28 cellular contexts compared by ENCODE assay signal in genomic region chr13:23671367-23671766, GRCh38.
DNase-seq lines count a peak whose midpoint lies in the region; ATAC-seq and TF ChIP-seq lines count a peak whose summit lies in the region.
"Had no signal": no experiment of that assay in that cellular context is flagged by ENCODE, and none has a peak within 500 bp of the region (broad histone marks: within the 10 kb centered on the region; RNA-seq: fewer than 3 reads in every experiment).

No MANE protein-coding gene starts in this region.

- CTCF ChIA-PET in SK-N-SH (lab: Yijun Ruan, JAX) = interaction anchor here (0.5 to 1.0 kb wide), 3 partner anchors 9 to 205 kb away, joined by 3 read pairs; no protein-coding TSS in a partner anchor

- H3K9me3 Mint-ChIP-seq in nephron = no peaks in the 10 kb centered on the region
- H3K9me3 Mint-ChIP-seq in activated naive CD8-positive, alpha-beta T cell treated with anti-CD3 and anti-CD28 coated beads for 36 hours = no peaks in the 10 kb centered on the region
- H3K9me3 Mint-ChIP-seq: activated naive CD4-positive, alpha-beta T cell treated with anti-CD3 and anti-CD28 coated beads, Interleukin-2, amount 50 U/mL, for 72 hours had no signal

- H3K27ac ChIP-seq in SK-N-SH (ENCODE audit: low read depth in 2 of 2, low read length in 1 of 2) = peak overlapping the region in 1 of 2 experiments; percentile 18; a peak in 1 of 4 replicates
- H3K27ac ChIP-seq: BLaER1 treated with 17β-estradiol and CSF1 and Interleukin-3, amounts not matched to agents 10 nM and 100 nM; cardiac muscle cell; colonic mucosa; sigmoid colon had no signal

- TF ChIP-seq EP300 in SK-N-SH (IDR thresholded peaks at IDR 0.05; ENCODE audit: borderline replicate concordance in 1 of 2, low read depth in 1 of 2, low read length in 1 of 2) = no peak

- peaks cover 20% of the 10 kb centered on the region for H3F3A ChIP-seq in SK-N-SH (replicated peaks; ENCODE audit: insufficient read depth)

- no peaks in the 10 kb centered on the region for H3K27me3 ChIP-seq in SK-N-SH (ENCODE audit: insufficient read depth)
- H3K27me3 ChIP-seq: BLaER1 treated with 17β-estradiol and CSF1 and Interleukin-3, amounts not matched to agents 10 nM and 100 nM; cardiac muscle cell; colonic mucosa; gastroesophageal sphincter; sigmoid colon; tibial nerve had no signal

- no peak for TF ChIP-seq RAD21 in SK-N-SH (IDR thresholded peaks at IDR 0.05; ENCODE audit: low read length)

- H3K4me2 ChIP-seq in SK-N-SH = no peak overlapping the region
- H3K4me2 ChIP-seq: BLaER1 treated with 17β-estradiol and CSF1 and Interleukin-3, amounts not matched to agents 10 nM and 100 nM had no signal

- no peak overlapping the region for H3K4me3 Mint-ChIP-seq in nephron
- no peak overlapping the region for H3K4me3 Mint-ChIP-seq in activated naive CD8-positive, alpha-beta T cell treated with anti-CD3 and anti-CD28 coated beads for 36 hours

- no peaks in the 10 kb centered on the region for H4K20me1 ChIP-seq in SK-N-SH (ENCODE audit: insufficient read depth)
- H4K20me1 ChIP-seq: BLaER1 treated with 17β-estradiol and CSF1 and Interleukin-3, amounts not matched to agents 10 nM and 100 nM had no signal

- peaks cover 37% of the 10 kb centered on the region for H3K4me1 Mint-ChIP-seq in nephron
- H3K4me1 Mint-ChIP-seq in activated naive CD8-positive, alpha-beta T cell treated with anti-CD3 and anti-CD28 coated beads for 36 hours = no peaks in the 10 kb centered on the region

- ATAC-seq in GM19035 (IDR thresholded peaks at IDR 0.05; ENCODE audit: unreplicated experiment) = no peak
- ATAC-seq: activated naive CD4-positive, alpha-beta T cell treated with anti-CD3 and anti-CD28 coated beads, Interleukin-2, amount 50 U/mL, for 72 hours; gastroesophageal sphincter; left lobe of liver; Panc1 had no signal

- WGBS in SK-N-SH (ENCODE audit: low lambda C conversion rate) = 67% methylated on average over 2 of the region's 2 CpGs

- peaks cover 5 to 7% of the 10 kb centered on the region in 2 experiments; a peak in 3 of 4 replicates for H3K4me1 ChIP-seq in SK-N-SH (ENCODE audit: control insufficient read depth in 1 of 2, insufficient read depth in 2 of 2, low read depth in 1 of 2, low read length in 1 of 2)
- H3K4me1 ChIP-seq: BLaER1 treated with 17β-estradiol and CSF1 and Interleukin-3, amounts not matched to agents 10 nM and 100 nM; colonic mucosa had no signal

- peaks cover 0 to 7% of the 10 kb centered on the region in 2 experiments for H3K36me3 ChIP-seq in SK-N-SH (replicated peaks in 1 of 2; ENCODE audit: control insufficient read depth in 1 of 2, insufficient read depth in 2 of 2, low read length in 1 of 2)
- H3K36me3 ChIP-seq: BLaER1 treated with 17β-estradiol and CSF1 and Interleukin-3, amounts not matched to agents 10 nM and 100 nM; colonic mucosa; sigmoid colon had no signal

- no peaks in the 10 kb centered on the region for H3K9me2 ChIP-seq in SK-N-SH

- H3K27ac Mint-ChIP-seq in nephron = peak overlapping the region; percentile 21 to 89 (median 79)
- H3K27ac Mint-ChIP-seq in activated naive CD8-positive, alpha-beta T cell treated with anti-CD3 and anti-CD28 coated beads for 36 hours = no peak overlapping the region
- H3K27ac Mint-ChIP-seq: activated naive CD4-positive, alpha-beta T cell treated with anti-CD3 and anti-CD28 coated beads, Interleukin-2, amount 50 U/mL, for 72 hours had no signal

- no peaks in the 10 kb centered on the region for H3K9me3 ChIP-seq in SK-N-SH
- H3K9me3 ChIP-seq: BLaER1 treated with 17β-estradiol and CSF1 and Interleukin-3, amounts not matched to agents 10 nM and 100 nM; colonic mucosa; gastroesophageal sphincter; sigmoid colon; tibial nerve had no signal

- peaks cover 55% of the 10 kb centered on the region for H3K36me3 Mint-ChIP-seq in nephron (ENCODE audit: low read depth)
- H3K36me3 Mint-ChIP-seq in activated naive CD8-positive, alpha-beta T cell treated with anti-CD3 and anti-CD28 coated beads for 36 hours = no peaks in the 10 kb centered on the region
- H3K36me3 Mint-ChIP-seq: activated naive CD4-positive, alpha-beta T cell treated with anti-CD3 and anti-CD28 coated beads, Interleukin-2, amount 50 U/mL, for 72 hours had no signal

- H3K9ac ChIP-seq in SK-N-SH = no peak overlapping the region
- H3K9ac ChIP-seq: BLaER1 treated with 17β-estradiol and CSF1 and Interleukin-3, amounts not matched to agents 10 nM and 100 nM had no signal

- POLR2A ChIA-PET in SK-N-SH (lab: Yijun Ruan, JAX) = interaction anchor here (0.9 kb wide), 1 partner anchor 100 kb away, joined by 3 read pairs; no protein-coding TSS in a partner anchor

- DNase-seq in AG10803 (ENCODE audit: low read depth) (peak; percentile 69), SK-N-SH (no peak), fibroblast of peridontal ligament (ENCODE audit: extremely low read depth) (peak; percentile 69), NCI-H345 treated with DMSO at 0.1 percent for 48 hours (lab: John Stamatoyannopoulos, UW; ENCODE audit: unreplicated experiment) (no peak)
- no peak for DNase-seq in activated naive CD8-positive, alpha-beta T cell treated with anti-CD3 and anti-CD28 coated beads for 36 hours
- DNase-seq: ACHN; activated CD4-positive, alpha-beta T cell treated with anti-CD3 and anti-CD28 coated beads for 48 hours; activated CD8-positive, alpha-beta memory T cell treated with anti-CD3 and anti-CD28 coated beads for 24 hours; anterior cingulate cortex; colonic mucosa; effector CD4-positive, alpha-beta T cell; mesendoderm; NCI-H146; NCI-H345; posterior cingulate gyrus; SIG-M5; sigmoid colon; stimulated activated CD4-positive, alpha-beta T cell treated with anti-CD3 and anti-CD28 coated beads, Interleukin-4, amount 100 ng/mL, for 24 hours; T1000 had no signal

- no peaks in the 10 kb centered on the region for H3K79me2 ChIP-seq in SK-N-SH (ENCODE audit: insufficient read depth)

- no peaks in the 10 kb centered on the region for H3K27me3 Mint-ChIP-seq in nephron (ENCODE audit: low read depth)
- H3K27me3 Mint-ChIP-seq in activated naive CD8-positive, alpha-beta T cell treated with anti-CD3 and anti-CD28 coated beads for 36 hours = peaks cover 3% of the 10 kb centered on the region

- no peak for TF ChIP-seq CTCF in AG10803 (conservative IDR thresholded peaks at IDR 0.05; ENCODE audit: low read length)
- TF ChIP-seq CTCF in SK-N-SH (IDR thresholded peaks at IDR 0.05) = no peak
- no peak for TF ChIP-seq CTCF in nephron (IDR thresholded peaks at IDR 0.05; ENCODE audit: unreplicated experiment in 3 of 3)

- H3K4me3 ChIP-seq in AG10803 (ENCODE audit: low read length) (no peak overlapping the region), SK-N-SH (ENCODE audit: low read depth in 2 of 2, low read length in 1 of 2) (no peak overlapping the region)
- H3K4me3 ChIP-seq: BLaER1 treated with 17β-estradiol and CSF1 and Interleukin-3, amounts not matched to agents 10 nM and 100 nM; cardiac muscle cell; colonic mucosa; gastroesophageal sphincter; sigmoid colon; tibial nerve had no signal

- H2AFZ ChIP-seq in SK-N-SH (ENCODE audit: low read depth) = peak overlapping the region; percentile 52; the same call in 1 of the 2 replicates

TF ChIP-seq in SK-N-SH, 30 proteins besides CTCF, POLR2A, EP300 and RAD21:
- TF ChIP-seq TCF12 (IDR thresholded peaks at IDR 0.05) (peak; percentile 64), RFX5 (IDR thresholded peaks at IDR 0.05; ENCODE audit: low read length) (no peak)

Comparison
In these comparisons a context has a peak if more than half of its experiments do, and no peak if none do; other contexts are left out.
1. DNase-seq: peak in AG10803 (single experiment) and fibroblast of peridontal ligament (single experiment); none in SK-N-SH (single experiment), activated naive CD8-positive, alpha-beta T cell treated with anti-CD3 and anti-CD28 coated beads for 36 hours (single experiment) and NCI-H345 treated with DMSO at 0.1 percent for 48 hours (single experiment).